In the genomic region with DNA sequence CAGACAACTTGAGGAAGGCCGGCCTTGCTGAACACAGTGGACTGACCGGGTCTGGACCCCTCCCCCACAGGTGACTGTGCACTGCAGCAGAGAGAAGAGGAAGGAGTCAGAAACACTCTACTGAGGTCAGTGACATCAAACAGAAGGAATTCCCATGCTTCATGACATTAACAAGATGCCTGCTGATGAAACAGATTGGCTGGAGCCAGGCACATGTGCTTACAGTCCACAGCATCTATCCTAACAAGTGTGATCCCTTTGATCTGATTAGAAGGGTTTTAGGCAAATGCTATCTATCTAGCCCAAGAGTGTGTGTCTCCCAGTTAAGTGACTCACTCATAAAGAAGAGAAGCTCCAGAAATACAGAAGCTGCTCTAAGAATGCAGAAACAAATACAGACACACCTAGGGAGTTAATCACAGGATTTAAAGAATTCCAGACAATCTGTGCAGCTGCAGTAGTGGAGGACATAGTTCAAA, we compare ENCODE assay signal across 12 cellular contexts.
DNase-seq lines count a peak whose midpoint lies in the region; ATAC-seq, FAIRE-seq and TF ChIP-seq lines count a peak whose summit lies in the region.
"Had no signal": no experiment of that assay in that cellular context is flagged by ENCODE, and none has a peak within 500 bp of the region (broad histone marks: within the 10 kb centered on the region; RNA-seq: fewer than 3 reads in every experiment).

No MANE protein-coding gene starts in this region.

- peak; percentile 20 to 88 for DNase-seq in A549 (ENCODE audit: low read depth in 1 of 2, low spot score in 1 of 2)
- peak; percentile 65 for DNase-seq in HS-27A (ENCODE audit: low read depth)
- peak; percentile 98 for DNase-seq in amniotic epithelial cell (ENCODE audit: low read depth)
- DNase-seq in islet precursor cell, result peak; percentile 99
- no peak for DNase-seq in activated T-cell treated with anti-CD3 and anti-CD28 coated beads, Interleukin-2, amount 50 U/mL, for 24 hours
- DNase-seq in SHP77 (lab: John Stamatoyannopoulos, UW), result no peak
- DNase-seq in activated T-cell treated with anti-CD3 and anti-CD28 coated beads, Interleukin-2, amount 50 U/mL, for 72 hours, result no peak
- no peak for DNase-seq in cardiac septum (ENCODE audit: low spot score)
- DNase-seq: activated CD4-positive, alpha-beta T cell treated with anti-CD3 and anti-CD28 coated beads for 48 hours; naive thymus-derived CD4-positive, alpha-beta T cell; NCI-H2171 had no signal

- H3K4me2 ChIP-seq in A549, result peak overlapping the region; percentile 61

- no peaks in the 10 kb centered on the region for H3K9me3 ChIP-seq in A549

- CTCF ChIA-PET in A549 (lab: Yijun Ruan, JAX), result interaction anchor here (1.3 to 5.9 kb wide), 3 partner anchors 7 to 294 kb away, joined by 5 to 31 read pairs (median 28); no protein-coding TSS in a partner anchor

- no peak overlapping the region for H3K27ac Mint-ChIP-seq in activated T-cell treated with anti-CD3 and anti-CD28 coated beads, Interleukin-2, amount 50 U/mL, for 24 hours
- no peak overlapping the region for H3K27ac Mint-ChIP-seq in activated T-cell treated with anti-CD3 and anti-CD28 coated beads, Interleukin-2, amount 50 U/mL, for 72 hours
- H3K27ac Mint-ChIP-seq: activated naive CD4-positive, alpha-beta T cell treated with anti-CD3 and anti-CD28 coated beads, Interleukin-2, amount 50 U/mL, for 24 hours; naive thymus-derived CD4-positive, alpha-beta T cell had no signal

- no peak overlapping the region for H3K4me3 ChIP-seq in A549

- POLR2A ChIA-PET in A549 (lab: Yijun Ruan, JAX), result interaction anchor here (0.6 kb wide), 1 partner anchor 9 kb away, joined by 3 read pairs; no protein-coding TSS in a partner anchor

- no peak for TF ChIP-seq POLR2A in A549 (IDR thresholded peaks at IDR 0.05; ENCODE audit: low read length)

- TF ChIP-seq CTCF in A549 (IDR thresholded peaks at IDR 0.05), result no peak

- peak in 1 of 2 experiments; percentile 34; a peak in 2 of 5 replicates for TF ChIP-seq RAD21 in A549 (conservative IDR thresholded peaks at IDR 0.05 in 1 of 2, IDR thresholded peaks at IDR 0.05 in 1 of 2)

- no peaks in the 10 kb centered on the region for H3K9me3 Mint-ChIP-seq in activated T-cell treated with anti-CD3 and anti-CD28 coated beads, Interleukin-2, amount 50 U/mL, for 24 hours
- H3K9me3 Mint-ChIP-seq in activated T-cell treated with anti-CD3 and anti-CD28 coated beads, Interleukin-2, amount 50 U/mL, for 72 hours, result no peaks in the 10 kb centered on the region
- H3K9me3 Mint-ChIP-seq: activated naive CD4-positive, alpha-beta T cell treated with anti-CD3 and anti-CD28 coated beads, Interleukin-2, amount 50 U/mL, for 24 hours had no signal

- H3K36me3 Mint-ChIP-seq in activated T-cell treated with anti-CD3 and anti-CD28 coated beads, Interleukin-2, amount 50 U/mL, for 24 hours (ENCODE audit: low read depth), result no peaks in the 10 kb centered on the region
- no peaks in the 10 kb centered on the region for H3K36me3 Mint-ChIP-seq in activated T-cell treated with anti-CD3 and anti-CD28 coated beads, Interleukin-2, amount 50 U/mL, for 72 hours (ENCODE audit: insufficient read depth in 2 of 2)
- H3K36me3 Mint-ChIP-seq: activated naive CD4-positive, alpha-beta T cell treated with anti-CD3 and anti-CD28 coated beads, Interleukin-2, amount 50 U/mL, for 24 hours; naive thymus-derived CD4-positive, alpha-beta T cell had no signal

- peak overlapping the region; percentile 71 to 85 for H3K27ac ChIP-seq in A549

- H3K4me3 Mint-ChIP-seq in activated T-cell treated with anti-CD3 and anti-CD28 coated beads, Interleukin-2, amount 50 U/mL, for 24 hours, result no peak overlapping the region
- H3K4me3 Mint-ChIP-seq in activated T-cell treated with anti-CD3 and anti-CD28 coated beads, Interleukin-2, amount 50 U/mL, for 72 hours, result no peak overlapping the region
- H3K4me3 Mint-ChIP-seq: activated naive CD4-positive, alpha-beta T cell treated with anti-CD3 and anti-CD28 coated beads, Interleukin-2, amount 50 U/mL, for 24 hours; naive thymus-derived CD4-positive, alpha-beta T cell had no signal

- 9% methylated on average over 2 of the region's 2 CpGs for WGBS in A549 (ENCODE audit: missing lambda C conversion rate)

- peaks cover 7% of the 10 kb centered on the region for H3K4me1 Mint-ChIP-seq in activated T-cell treated with anti-CD3 and anti-CD28 coated beads, Interleukin-2, amount 50 U/mL, for 24 hours (ENCODE audit: low read depth)
- H3K4me1 Mint-ChIP-seq in activated T-cell treated with anti-CD3 and anti-CD28 coated beads, Interleukin-2, amount 50 U/mL, for 72 hours (ENCODE audit: low read depth), result peaks cover 11% of the 10 kb centered on the region
- H3K4me1 Mint-ChIP-seq: activated naive CD4-positive, alpha-beta T cell treated with anti-CD3 and anti-CD28 coated beads, Interleukin-2, amount 50 U/mL, for 24 hours; naive thymus-derived CD4-positive, alpha-beta T cell had no signal

- H3K27me3 Mint-ChIP-seq in activated T-cell treated with anti-CD3 and anti-CD28 coated beads, Interleukin-2, amount 50 U/mL, for 24 hours, result no peaks in the 10 kb centered on the region
- peaks cover 10% of the 10 kb centered on the region for H3K27me3 Mint-ChIP-seq in activated T-cell treated with anti-CD3 and anti-CD28 coated beads, Interleukin-2, amount 50 U/mL, for 72 hours (ENCODE audit: low read depth)

- intact Hi-C loops in cardiac septum (cut with DNase I), result no loop called here

- peak; percentile 86 to 90 for ATAC-seq in A549
- no peak for ATAC-seq in activated T-cell treated with anti-CD3 and anti-CD28 coated beads, Interleukin-2, amount 50 U/mL, for 72 hours (replicated peaks in 1 of 2)
- ATAC-seq: naive thymus-derived CD4-positive, alpha-beta T cell had no signal

- FAIRE-seq in A549 (lab: Jason Lieb, UNC), result peak; percentile 92

- peaks cover 38% of the 10 kb centered on the region for H3K4me1 ChIP-seq in A549

- peak; percentile 58 to 71; a peak in 4 of 5 replicates for TF ChIP-seq EP300 in A549 (IDR thresholded peaks at IDR 0.05)

TF ChIP-seq in A549, 52 proteins besides CTCF, POLR2A, EP300 and RAD21 (continues in another document):
- TF ChIP-seq, protein P1, sequence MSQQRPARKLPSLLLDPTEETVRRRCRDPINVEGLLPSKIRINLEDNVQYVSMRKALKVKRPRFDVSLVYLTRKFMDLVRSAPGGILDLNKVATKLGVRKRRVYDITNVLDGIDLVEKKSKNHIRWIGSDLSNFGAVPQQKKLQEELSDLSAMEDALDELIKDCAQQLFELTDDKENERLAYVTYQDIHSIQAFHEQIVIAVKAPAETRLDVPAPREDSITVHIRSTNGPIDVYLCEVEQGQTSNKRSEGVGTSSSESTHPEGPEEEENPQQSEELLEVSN (IDR thresholded peaks at IDR 0.05; ENCODE audit: borderline replicate concordance, low read depth), result no peak
- TF ChIP-seq CBX2 (IDR thresholded peaks at IDR 0.05; ENCODE audit: borderline replicate concordance, low read depth) (no peak), PHF8 (IDR thresholded peaks at IDR 0.05; ENCODE audit: borderline replicate concordance, low read depth) (no peak), FOSL2 (IDR thresholded peaks at IDR 0.05) (peak; percentile 70), FOSL2 (CRISPR knock-in tag; IDR thresholded peaks at IDR 0.05) (peak; percentile 83), JUN (IDR thresholded peaks at IDR 0.05) (peak; percentile 48 to 58; a peak in 2 of 5 replicates), GATA3 (IDR thresholded peaks at IDR 0.05; ENCODE audit: borderline replicate concordance) (peak; percentile 85), SMC3 (IDR thresholded peaks at IDR 0.05) (peak; percentile 25; the same call in 2 of the 3 replicates), CEBPB (IDR thresholded peaks at IDR 0.05) (peak in 1 of 2 experiments; percentile 67; a peak in 1 of 4 replicates), JUNB (IDR thresholded peaks at IDR 0.05) (peak; percentile 82)
- TF ChIP-seq, protein P2, sequence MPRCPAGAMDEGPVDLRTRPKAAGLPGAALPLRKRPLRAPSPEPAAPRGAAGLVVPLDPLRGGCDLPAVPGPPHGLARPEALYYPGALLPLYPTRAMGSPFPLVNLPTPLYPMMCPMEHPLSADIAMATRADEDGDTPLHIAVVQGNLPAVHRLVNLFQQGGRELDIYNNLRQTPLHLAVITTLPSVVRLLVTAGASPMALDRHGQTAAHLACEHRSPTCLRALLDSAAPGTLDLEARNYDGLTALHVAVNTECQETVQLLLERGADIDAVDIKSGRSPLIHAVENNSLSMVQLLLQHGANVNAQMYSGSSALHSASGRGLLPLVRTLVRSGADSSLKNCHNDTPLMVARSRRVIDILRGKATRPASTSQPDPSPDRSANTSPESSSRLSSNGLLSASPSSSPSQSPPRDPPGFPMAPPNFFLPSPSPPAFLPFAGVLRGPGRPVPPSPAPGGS (IDR thresholded peaks at IDR 0.05), result 0 out of 3 replicates have a peak, but pooled peaks have one; percentile 36
- TF ChIP-seq, protein P3, sequence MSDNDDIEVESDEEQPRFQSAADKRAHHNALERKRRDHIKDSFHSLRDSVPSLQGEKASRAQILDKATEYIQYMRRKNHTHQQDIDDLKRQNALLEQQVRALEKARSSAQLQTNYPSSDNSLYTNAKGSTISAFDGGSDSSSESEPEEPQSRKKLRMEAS (IDR thresholded peaks at IDR 0.05), result peak; percentile 77
- TF ChIP-seq, protein P4, sequence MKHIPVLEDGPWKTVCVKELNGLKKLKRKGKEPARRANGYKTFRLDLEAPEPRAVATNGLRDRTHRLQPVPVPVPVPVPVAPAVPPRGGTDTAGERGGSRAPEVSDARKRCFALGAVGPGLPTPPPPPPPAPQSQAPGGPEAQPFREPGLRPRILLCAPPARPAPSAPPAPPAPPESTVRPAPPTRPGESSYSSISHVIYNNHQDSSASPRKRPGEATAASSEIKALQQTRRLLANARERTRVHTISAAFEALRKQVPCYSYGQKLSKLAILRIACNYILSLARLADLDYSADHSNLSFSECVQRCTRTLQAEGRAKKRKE (CRISPR knock-in tag; IDR thresholded peaks at IDR 0.05; ENCODE audit: low read depth), result no peak
- TF ChIP-seq, protein P5, sequence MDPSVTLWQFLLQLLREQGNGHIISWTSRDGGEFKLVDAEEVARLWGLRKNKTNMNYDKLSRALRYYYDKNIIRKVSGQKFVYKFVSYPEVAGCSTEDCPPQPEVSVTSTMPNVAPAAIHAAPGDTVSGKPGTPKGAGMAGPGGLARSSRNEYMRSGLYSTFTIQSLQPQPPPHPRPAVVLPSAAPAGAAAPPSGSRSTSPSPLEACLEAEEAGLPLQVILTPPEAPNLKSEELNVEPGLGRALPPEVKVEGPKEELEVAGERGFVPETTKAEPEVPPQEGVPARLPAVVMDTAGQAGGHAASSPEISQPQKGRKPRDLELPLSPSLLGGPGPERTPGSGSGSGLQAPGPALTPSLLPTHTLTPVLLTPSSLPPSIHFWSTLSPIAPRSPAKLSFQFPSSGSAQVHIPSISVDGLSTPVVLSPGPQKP (IDR thresholded peaks at IDR 0.05; ENCODE audit: low read depth, low read length), result no peak

Comparison
In these comparisons a context has a peak if more than half of its experiments do, and no peak if none do; other contexts are left out.
1. ATAC-seq: peak in A549 (2 of 2); none in activated T-cell treated with anti-CD3 and anti-CD28 coated beads, Interleukin-2, amount 50 U/mL, for 72 hours (0 of 2).
2. DNase-seq: peak in A549 (2 of 2), HS-27A (single experiment), amniotic epithelial cell (single experiment) and islet precursor cell (single experiment); none in activated T-cell treated with anti-CD3 and anti-CD28 coated beads, Interleukin-2, amount 50 U/mL, for 24 hours (single experiment), SHP77 (0 of 2), activated T-cell treated with anti-CD3 and anti-CD28 coated beads, Interleukin-2, amount 50 U/mL, for 72 hours (0 of 2) and cardiac septum (single experiment).